In the genomic region with DNA sequence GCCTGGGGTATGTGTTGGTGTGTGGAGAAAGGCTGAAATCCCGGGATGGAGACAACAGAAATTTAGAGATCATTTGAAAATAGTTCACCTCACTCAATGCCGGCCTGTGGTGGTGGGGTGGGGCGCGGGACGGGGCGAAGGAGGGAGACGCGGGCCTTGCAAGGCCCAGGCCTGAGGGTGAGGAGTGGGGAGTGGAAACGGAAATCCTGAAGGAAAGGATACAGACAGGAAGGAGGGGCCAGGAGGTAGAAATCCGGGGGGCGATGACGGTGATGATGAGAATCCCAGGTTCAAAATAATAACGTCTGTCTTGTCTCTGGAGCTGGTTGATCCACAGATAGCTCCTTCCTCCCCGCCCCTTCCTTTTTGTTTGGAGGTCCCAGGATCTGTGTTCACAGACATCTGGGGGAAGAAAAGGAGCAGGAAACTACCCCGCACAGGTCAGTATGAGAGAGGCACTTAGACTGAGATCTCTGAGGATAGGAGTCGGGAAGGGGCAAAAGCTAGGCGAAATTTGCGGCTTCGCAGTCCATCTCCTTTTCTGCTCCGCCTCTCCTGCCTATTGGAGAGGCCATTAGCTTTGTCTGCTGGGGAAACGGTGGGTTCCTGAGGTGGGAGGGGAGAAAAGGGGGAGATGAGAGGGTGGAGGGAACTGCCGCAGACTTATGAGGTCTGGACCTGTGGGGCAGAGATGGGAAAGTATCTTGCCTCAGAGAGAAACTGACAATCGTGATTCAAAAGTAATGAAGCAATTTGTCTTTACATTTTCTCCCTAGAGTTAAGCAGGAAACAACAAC, we compare ENCODE assay signal across 10 cellular contexts. TPM values are rescaled to one million over a fixed set of nuclear protein-coding genes. Genes with fewer than 3 reads are reported as not detected.
DNase-seq lines count a peak whose midpoint lies in the region; ATAC-seq and TF ChIP-seq lines count a peak whose summit lies in the region.
"Had no signal": no experiment of that assay in that cellular context is flagged by ENCODE, and none has a peak within 500 bp of the region (broad histone marks: within the 10 kb centered on the region; RNA-seq: fewer than 3 reads in every experiment).

No MANE protein-coding gene starts in this region.

- H3K36me3 ChIP-seq in NT2/D1 (ENCODE audit: insufficient read depth, insufficient read length, low read length), result no peaks in the 10 kb centered on the region
- no peaks in the 10 kb centered on the region for H3K36me3 ChIP-seq in endodermal cell (ENCODE audit: control insufficient read depth, insufficient read depth, low read length)
- no peaks in the 10 kb centered on the region for H3K36me3 ChIP-seq in mesendoderm (ENCODE audit: control insufficient read depth, insufficient read depth, low read length)

- H4K8ac ChIP-seq in mesendoderm (ENCODE audit: low read depth, low read length), result no peak overlapping the region

- H3K4me3 ChIP-seq in NT2/D1 (ENCODE audit: insufficient read length, low read depth), result no peak overlapping the region
- no peak overlapping the region for H3K4me3 ChIP-seq in endodermal cell (ENCODE audit: low read length)
- H3K4me3 ChIP-seq in mesendoderm (ENCODE audit: low read length), result no peak overlapping the region

- H3K9me3 Mint-ChIP-seq in endodermal cell, result peaks cover 2% of the 10 kb centered on the region

- H3K9ac ChIP-seq in NT2/D1 (ENCODE audit: insufficient read length, low read depth) (peak overlapping the region; percentile 36), endodermal cell (ENCODE audit: extremely low read depth, low read length, poor library complexity, severe bottlenecking) (peak overlapping the region; percentile 3), mesendoderm (ENCODE audit: low read length) (peak overlapping the region; percentile 68)

- H3K18ac ChIP-seq in mesendoderm (ENCODE audit: low read length), result peak overlapping the region; percentile 75

- H3K27me3 ChIP-seq in NT2/D1 (ENCODE audit: insufficient read depth, insufficient read length), result peaks cover 2% of the 10 kb centered on the region
- H3K27me3 ChIP-seq in endodermal cell (ENCODE audit: control insufficient read depth, insufficient read depth, low read length, poor library complexity, severe bottlenecking), result no peaks in the 10 kb centered on the region
- H3K27me3 ChIP-seq in mesendoderm (ENCODE audit: insufficient read depth, low read length, poor library complexity), result no peaks in the 10 kb centered on the region

- no peak overlapping the region for H2AK5ac ChIP-seq in mesendoderm (ENCODE audit: low read length)

- ATAC-seq in GM21381 (IDR thresholded peaks at IDR 0.05; ENCODE audit: unreplicated experiment) (no peak), GM19397 (IDR thresholded peaks at IDR 0.05; ENCODE audit: unreplicated experiment) (no peak), GM19452 (IDR thresholded peaks at IDR 0.05; ENCODE audit: unreplicated experiment) (no peak)

- peaks cover 6% of the 10 kb centered on the region for H3K27me3 Mint-ChIP-seq in endodermal cell (ENCODE audit: insufficient read depth)

- H3K27ac Mint-ChIP-seq in endodermal cell, result peak overlapping the region; percentile 63

- no peak overlapping the region for H2BK120ac ChIP-seq in mesendoderm (ENCODE audit: low read depth, low read length)

- H3K4ac ChIP-seq in mesendoderm (ENCODE audit: low read depth, low read length), result peak overlapping the region; percentile 36

- H3K27ac ChIP-seq in endodermal cell (ENCODE audit: low read depth, low read length), result peak overlapping the region; percentile 84
- H3K27ac ChIP-seq in mesendoderm (ENCODE audit: low read depth, low read length), result peak overlapping the region; percentile 51
- peak overlapping the region; percentile 83 for H3K27ac ChIP-seq in temporal lobe (ENCODE audit: low read depth, low read length)

- TF ChIP-seq CTCF in endodermal cell (conservative IDR thresholded peaks at IDR 0.05), result no peak

- H3K23ac ChIP-seq in mesendoderm (ENCODE audit: low read length), result no peak overlapping the region

- 20 to 35% methylated on average over 1 to 16 of the region's 23 CpGs for WGBS in endodermal cell (ENCODE audit: insufficient coverage in 1 of 2, insufficient read length in 1 of 2), 2 experiments
- no CpG with 5 or more reads among the region's 23 CpGs for WGBS in mesendoderm (ENCODE audit: extremely low coverage, insufficient coverage, low lambda C conversion rate)

- no peaks in the 10 kb centered on the region for H3K79me2 ChIP-seq in mesendoderm (ENCODE audit: control insufficient read depth, insufficient read depth, low read length)

- H3K79me1 ChIP-seq in mesendoderm (ENCODE audit: low read length), result no peaks in the 10 kb centered on the region

- no peak overlapping the region for H2BK5ac ChIP-seq in mesendoderm (ENCODE audit: low read length)

- H4K5ac ChIP-seq in mesendoderm (ENCODE audit: low read length), result no peak overlapping the region

- peak overlapping the region; percentile 74 for H3K56ac ChIP-seq in mesendoderm (ENCODE audit: low read length)

- H3K4me1 ChIP-seq in NT2/D1 (ENCODE audit: insufficient read depth, insufficient read length) (no peaks in the 10 kb centered on the region), endodermal cell (ENCODE audit: control insufficient read depth, insufficient read depth, low read length) (no peaks in the 10 kb centered on the region), mesendoderm (ENCODE audit: control insufficient read depth, low read depth, low read length) (no peaks in the 10 kb centered on the region)

- H3K36me3 Mint-ChIP-seq in endodermal cell (ENCODE audit: low read depth), result no peaks in the 10 kb centered on the region

- DNase-seq in NT2/D1 (ENCODE audit: low read depth, low spot score) (peak; percentile 35), endodermal cell (peak; percentile 83), mesendoderm (peak; percentile 65), NCI-H345 (lab: John Stamatoyannopoulos, UW) (no peak)
- DNase-seq: activated gamma-delta T cell treated with Interleukin-2 at 50 U/mL for 16 hours, NCI-H226 had no signal

- peak overlapping the region; percentile 53 for H3K4me3 Mint-ChIP-seq in endodermal cell

- peak overlapping the region; percentile 19 for H2BK15ac ChIP-seq in mesendoderm (replicated peaks; ENCODE audit: low read depth)

- H3K4me2 ChIP-seq in mesendoderm (ENCODE audit: low read length), result peak overlapping the region; percentile 11

- H3K4me1 Mint-ChIP-seq in endodermal cell, result peaks cover 27% of the 10 kb centered on the region

- H3K9me3 ChIP-seq in NT2/D1 (ENCODE audit: insufficient read depth, low read length), result no peaks in the 10 kb centered on the region
- no peaks in the 10 kb centered on the region for H3K9me3 ChIP-seq in endodermal cell (ENCODE audit: control insufficient read depth, low read length)

RNA-seq across cellular contexts. Expression of a gene that starts 0.8 kb away (rescaled TPM):
- total RNA-seq in endodermal cell (1 to 10 TPM; 5.3 to 6.7 TPM), temporal lobe (88.5 TPM)
- polyA plus RNA-seq in endodermal cell (2013, experiment 1 of 2), result 55.8 TPM
- 58.7 TPM for polyA plus RNA-seq in endodermal cell (2013, experiment 2 of 2)
- polyA plus RNA-seq in mesendoderm (2013, experiment 1 of 2), result 14.2 TPM
- polyA plus RNA-seq in mesendoderm (2013, experiment 2 of 2), result 15.0 TPM

RNA-seq across cellular contexts. Expression of a gene that starts 20.0 kb away (rescaled TPM):
- 10 to 100 TPM; 23.6 to 32.3 TPM for total RNA-seq in endodermal cell
- 30.5 TPM for polyA plus RNA-seq in endodermal cell (2013, experiment 1 of 2)
- 31.7 TPM for polyA plus RNA-seq in endodermal cell (2013, experiment 2 of 2)
- 83.4 TPM for polyA plus RNA-seq in mesendoderm (2013, experiment 1 of 2)
- polyA plus RNA-seq in mesendoderm (2013, experiment 2 of 2), result 83.3 TPM
- 108 TPM for total RNA-seq in temporal lobe

RNA-seq across cellular contexts. Expression of a gene that starts 25.5 kb away (rescaled TPM):
- total RNA-seq in endodermal cell, result 100 to 1,000 TPM in 1 of 2 donors, 10 to 100 TPM in 1; 97.6 to 125 TPM
- 122 TPM for polyA plus RNA-seq in endodermal cell (2013, experiment 1 of 2)
- polyA plus RNA-seq in endodermal cell (2013, experiment 2 of 2), result 140 TPM
- polyA plus RNA-seq in mesendoderm (2013, experiment 1 of 2), result 157 TPM
- polyA plus RNA-seq in mesendoderm (2013, experiment 2 of 2), result 167 TPM
- 30.7 TPM for total RNA-seq in temporal lobe

RNA-seq across cellular contexts. Expression of a gene that starts 45.5 kb away (rescaled TPM):
- total RNA-seq in endodermal cell (100 to 1,000 TPM; 595 to 651 TPM), temporal lobe (182 TPM)
- polyA plus RNA-seq in endodermal cell (2013, experiment 1 of 2), result 492 TPM
- 451 TPM for polyA plus RNA-seq in endodermal cell (2013, experiment 2 of 2)
- polyA plus RNA-seq in mesendoderm (2013, experiment 1 of 2), result 551 TPM
- polyA plus RNA-seq in mesendoderm (2013, experiment 2 of 2), result 526 TPM

RNA-seq across cellular contexts. Expression of a gene that starts 54.2 kb away (rescaled TPM):
- total RNA-seq in endodermal cell (1 to 10 TPM in 1 of 2 donors, under 1 TPM in 1; 0.22 to 4.4 TPM), temporal lobe (9.1 TPM)
- not detected for polyA plus RNA-seq in endodermal cell (2013, experiment 1 of 2)
- not detected for polyA plus RNA-seq in endodermal cell (2013, experiment 2 of 2)
- polyA plus RNA-seq in mesendoderm (2013, experiment 1 of 2), result 2.6 TPM
- polyA plus RNA-seq in mesendoderm (2013, experiment 2 of 2), result 3.0 TPM

Comparison
In these comparisons a context has a peak if more than half of its experiments do, and no peak if none do; other contexts are left out.
1. H3K9ac ChIP-seq: peak in every context shown above with its lines; median percentile 68 in mesendoderm; 36 in NT2/D1; 3 in endodermal cell.
2. RNA of a gene that starts 0.8 kb away (total RNA-seq): 88.5 TPM in temporal lobe (single experiment); 5.3 to 6.7 TPM in endodermal cell; every median in the first group is over 10 times any median in the second.
3. Peak in every context shown above with its lines, with median percentiles within 50 percentile points of each other: H3K27ac ChIP-seq.